In genomic region chr17:57838453-57838852, GRCh38 we compare ENCODE assay signal across 1 cellular context.
TF ChIP-seq lines count a peak whose summit lies in the region.

No MANE protein-coding gene starts in this region.

TF ChIP-seq in HepG2, 621 proteins besides CTCF, POLR2A, EP300 and RAD21 (continued from another document and continues in another):
- TF ChIP-seq, protein P1, sequence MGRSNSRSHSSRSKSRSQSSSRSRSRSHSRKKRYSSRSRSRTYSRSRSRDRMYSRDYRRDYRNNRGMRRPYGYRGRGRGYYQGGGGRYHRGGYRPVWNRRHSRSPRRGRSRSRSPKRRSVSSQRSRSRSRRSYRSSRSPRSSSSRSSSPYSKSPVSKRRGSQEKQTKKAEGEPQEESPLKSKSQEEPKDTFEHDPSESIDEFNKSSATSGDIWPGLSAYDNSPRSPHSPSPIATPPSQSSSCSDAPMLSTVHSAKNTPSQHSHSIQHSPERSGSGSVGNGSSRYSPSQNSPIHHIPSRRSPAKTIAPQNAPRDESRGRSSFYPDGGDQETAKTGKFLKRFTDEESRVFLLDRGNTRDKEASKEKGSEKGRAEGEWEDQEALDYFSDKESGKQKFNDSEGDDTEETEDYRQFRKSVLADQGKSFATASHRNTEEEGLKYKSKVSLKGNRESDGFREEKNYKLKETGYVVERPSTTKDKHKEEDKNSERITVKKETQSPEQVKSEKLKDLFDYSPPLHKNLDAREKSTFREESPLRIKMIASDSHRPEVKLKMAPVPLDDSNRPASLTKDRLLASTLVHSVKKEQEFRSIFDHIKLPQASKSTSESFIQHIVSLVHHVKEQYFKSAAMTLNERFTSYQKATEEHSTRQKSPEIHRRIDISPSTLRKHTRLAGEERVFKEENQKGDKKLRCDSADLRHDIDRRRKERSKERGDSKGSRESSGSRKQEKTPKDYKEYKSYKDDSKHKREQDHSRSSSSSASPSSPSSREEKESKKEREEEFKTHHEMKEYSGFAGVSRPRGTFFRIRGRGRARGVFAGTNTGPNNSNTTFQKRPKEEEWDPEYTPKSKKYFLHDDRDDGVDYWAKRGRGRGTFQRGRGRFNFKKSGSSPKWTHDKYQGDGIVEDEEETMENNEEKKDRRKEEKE (IDR thresholded peaks at IDR 0.05) = no peak
- TF ChIP-seq GMEB2 (CRISPR knock-in tag; IDR thresholded peaks at IDR 0.05; ENCODE audit: low read depth) (no peak), ZNF292 (CRISPR knock-in tag; IDR thresholded peaks at IDR 0.05; ENCODE audit: borderline replicate concordance, low read depth) (peak; percentile 68; the same call in 1 of the 2 replicates), SAFB2 (CRISPR knock-in tag; IDR thresholded peaks at IDR 0.05; ENCODE audit: borderline replicate concordance, low read depth) (peak; percentile 46; the same call in 1 of the 2 replicates), HOXA3 (CRISPR knock-in tag; IDR thresholded peaks at IDR 0.05) (peak; percentile 81), MAX (IDR thresholded peaks at IDR 0.05) (peak; percentile 94), HOXA7 (CRISPR knock-in tag; IDR thresholded peaks at IDR 0.05) (no peak), SSRP1 (CRISPR knock-in tag; IDR thresholded peaks at IDR 0.05) (peak; percentile 73; the same call in 1 of the 2 replicates), THAP8 (CRISPR knock-in tag; IDR thresholded peaks at IDR 0.05; ENCODE audit: borderline replicate concordance) (no peak), HMG20A (CRISPR knock-in tag; IDR thresholded peaks at IDR 0.05; ENCODE audit: borderline replicate concordance) (peak; percentile 65; the same call in 1 of the 2 replicates), RERE (CRISPR knock-in tag; IDR thresholded peaks at IDR 0.05; ENCODE audit: low read depth) (peak; percentile 72), FOXP1 (IDR thresholded peaks at IDR 0.05) (no peak), FOXP1 (CRISPR knock-in tag; IDR thresholded peaks at IDR 0.05) (peak; percentile 84), JUNB (CRISPR knock-in tag; IDR thresholded peaks at IDR 0.05; ENCODE audit: borderline replicate concordance) (no peak), ZNF614 (CRISPR knock-in tag; IDR thresholded peaks at IDR 0.05; ENCODE audit: borderline replicate concordance) (peak; percentile 77; the same call in 1 of the 2 replicates), ZNF710 (CRISPR knock-in tag; IDR thresholded peaks at IDR 0.05; ENCODE audit: borderline replicate concordance) (peak; percentile 99), SIX4 (CRISPR knock-in tag; IDR thresholded peaks at IDR 0.05) (0 out of 2 replicates have a peak, but pooled peaks have one; percentile 55), PRDM10 (CRISPR knock-in tag; IDR thresholded peaks at IDR 0.05; ENCODE audit: low read depth) (peak; percentile 60; the same call in 1 of the 2 replicates), SRSF9 (IDR thresholded peaks at IDR 0.05; ENCODE audit: borderline replicate concordance, insufficient read depth, low read depth, low read length, poor library complexity, severe bottlenecking) (no peak), STAT6 (CRISPR knock-in tag; IDR thresholded peaks at IDR 0.05; ENCODE audit: borderline replicate concordance) (peak; percentile 85; the same call in 1 of the 2 replicates), HDAC1 (CRISPR knock-in tag; IDR thresholded peaks at IDR 0.05) (peak; percentile 69), JUND (CRISPR knock-in tag; IDR thresholded peaks at IDR 0.05) (no peak), RXRB (CRISPR knock-in tag; IDR thresholded peaks at IDR 0.05; ENCODE audit: borderline replicate concordance) (peak; percentile 99), MYPOP (CRISPR knock-in tag; IDR thresholded peaks at IDR 0.05) (0 out of 2 replicates have a peak, but pooled peaks have one; percentile 35), ZNF224 (CRISPR knock-in tag; IDR thresholded peaks at IDR 0.05) (no peak), CC2D1A (CRISPR knock-in tag; IDR thresholded peaks at IDR 0.05) (no peak), NR2C2 (CRISPR knock-in tag; IDR thresholded peaks at IDR 0.05; ENCODE audit: borderline replicate concordance) (peak; percentile 73; the same call in 1 of the 2 replicates), ZNF691 (CRISPR knock-in tag; IDR thresholded peaks at IDR 0.05; ENCODE audit: borderline replicate concordance, low read depth) (no peak; the same call in 1 of the 2 replicates), ZNF772 (CRISPR knock-in tag; IDR thresholded peaks at IDR 0.05) (peak; percentile 82)
- TF ChIP-seq, protein P2, sequence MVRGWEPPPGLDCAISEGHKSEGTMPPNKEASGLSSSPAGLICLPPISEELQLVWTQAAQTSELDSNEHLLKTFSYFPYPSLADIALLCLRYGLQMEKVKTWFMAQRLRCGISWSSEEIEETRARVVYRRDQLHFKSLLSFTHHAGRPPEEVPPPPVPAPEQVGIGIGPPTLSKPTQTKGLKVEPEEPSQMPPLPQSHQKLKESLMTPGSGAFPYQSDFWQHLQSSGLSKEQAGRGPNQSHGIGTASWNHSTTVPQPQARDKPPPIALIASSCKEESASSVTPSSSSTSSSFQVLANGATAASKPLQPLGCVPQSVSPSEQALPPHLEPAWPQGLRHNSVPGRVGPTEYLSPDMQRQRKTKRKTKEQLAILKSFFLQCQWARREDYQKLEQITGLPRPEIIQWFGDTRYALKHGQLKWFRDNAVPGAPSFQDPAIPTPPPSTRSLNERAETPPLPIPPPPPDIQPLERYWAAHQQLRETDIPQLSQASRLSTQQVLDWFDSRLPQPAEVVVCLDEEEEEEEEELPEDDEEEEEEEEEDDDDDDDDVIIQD (CRISPR knock-in tag; IDR thresholded peaks at IDR 0.05; ENCODE audit: low read depth) = 0 out of 2 replicates have a peak, but pooled peaks have one; percentile 71
